23 cellular contexts compared by ENCODE assay signal in genomic region chr12:1842905-1843640, GRCh38. TPM values are rescaled to one million over a fixed set of nuclear protein-coding genes. Genes with fewer than 3 reads are reported as not detected.
A peak's percentile ranks its signal among the peaks of the same experiment; 100 is the strongest.
DNase-seq lines count a peak whose midpoint lies in the region; ATAC-seq, FAIRE-seq and TF ChIP-seq lines count a peak whose summit lies in the region.
"Had no signal": no experiment of that assay in that cellular context is flagged by ENCODE, and none has a peak within 500 bp of the region (broad histone marks: within the 10 kb centered on the region; RNA-seq: fewer than 3 reads in every experiment).

No MANE protein-coding gene starts in this region.

- in situ Hi-C loops in HepG2 (cut with HindIII; ENCODE audit: extremely low pct_ligation_motif_present, low pct_unique_long_range_greater_than_20kb), result no loop called here

- TF ChIP-seq RAD21 in HepG2 (CRISPR knock-in tag; IDR thresholded peaks at IDR 0.05), result no peak

- BruUV-seq in HepG2 (replicated peaks; lab: Mats Ljungman, UMichigan), result no TSS peak

- H3K9me3 ChIP-seq in RWPE2 (ENCODE audit: severe bottlenecking) (no peaks in the 10 kb centered on the region), HepG2 (ENCODE audit: low read length) (no peaks in the 10 kb centered on the region)
- H3K9me3 ChIP-seq: SK-N-SH, thoracic aorta had no signal

- intact Hi-C loops in HepG2 (cut with micrococcal nuclease; ENCODE audit: unreplicated experiment), result loop anchor here (1.0 kb wide), 1 partner anchor 17 kb away; no protein-coding TSS in a partner anchor

- no peaks in the 10 kb centered on the region for H3K9me2 ChIP-seq in GM23338 (ENCODE audit: insufficient read depth)
- H3K9me2 ChIP-seq: SK-N-SH had no signal

- no peak overlapping the region for H3K4me3 ChIP-seq in GM23338
- no peak overlapping the region for H3K4me3 ChIP-seq in RWPE2 (ENCODE audit: severe bottlenecking)
- H3K4me3 ChIP-seq in HepG2 (replicated peaks in 1 of 3; ENCODE audit: insufficient read depth in 1 of 3, low read depth in 2 of 3, low read length in 3 of 3), result no peak overlapping the region
- H3K4me3 ChIP-seq: thoracic aorta had no signal

- H3K79me2 ChIP-seq in GM23338 (replicated peaks; ENCODE audit: insufficient read depth) (no peaks in the 10 kb centered on the region), HepG2 (ENCODE audit: insufficient read depth, low read length) (no peaks in the 10 kb centered on the region)

- ATAC-seq in GM23338 (peak; percentile 10; the same call in 1 of the 3 replicates), RWPE2 (ENCODE audit: low read depth) (no peak), HepG2 (no peak), GM21526 (IDR thresholded peaks at IDR 0.05; ENCODE audit: low FRiP score, unreplicated experiment) (no peak), HG03039 (IDR thresholded peaks at IDR 0.05; ENCODE audit: unreplicated experiment) (no peak)
- no peak for ATAC-seq in stimulated activated memory B cell treated with anti-CD40 and anti-IgM and Interleukin-4, amounts not matched to agents 10 μg/mL and 1 μg/mL and 100 μg/mL, for 72 hours
- ATAC-seq: activated naive CD4-positive, alpha-beta T cell treated with anti-CD3 and anti-CD28 coated beads, Interleukin-2, amount 50 U/mL, for 72 hours had no signal

- peaks cover 50% of the 10 kb centered on the region for H3K4me1 Mint-ChIP-seq in GM23338
- peaks cover 29% of the 10 kb centered on the region for H3K4me1 Mint-ChIP-seq in stimulated activated memory B cell treated with anti-CD40 and anti-IgM and Interleukin-4, amounts not matched to agents 10 μg/mL and 1 μg/mL and 100 μg/mL, for 72 hours
- H3K4me1 Mint-ChIP-seq: CD4-positive, alpha-beta memory T cell had no signal

- H3K9me3 Mint-ChIP-seq in GM23338, result no peaks in the 10 kb centered on the region
- H3K9me3 Mint-ChIP-seq in stimulated activated memory B cell treated with anti-CD40 and anti-IgM and Interleukin-4, amounts not matched to agents 10 μg/mL and 1 μg/mL and 100 μg/mL, for 72 hours, result no peaks in the 10 kb centered on the region
- H3K9me3 Mint-ChIP-seq: activated naive CD4-positive, alpha-beta T cell treated with anti-CD3 and anti-CD28 coated beads, Interleukin-2, amount 50 U/mL, for 72 hours; activated T-helper 1 cell treated with anti-CD3 and anti-CD28 coated beads, Interleukin-12 subunit alpha, Interleukin-12 subunit beta, Interleukin-2, Interleukin-4 antibody, amounts not matched to agents 30 ng/mL and 10 ng/mL and 1 ng/mL, durations not matched to agents 14 hours and 24 hours and 36 hours; CD4-positive, alpha-beta memory T cell had no signal

- H3F3A ChIP-seq in GM23338 (replicated peaks; ENCODE audit: low read depth), result no peaks in the 10 kb centered on the region

- no peak for DNase-seq in GM23338 (ENCODE audit: low spot score)
- DNase-seq in RWPE2 (ENCODE audit: low spot score), result peak; percentile 51
- no peak for DNase-seq in HepG2 (ENCODE audit: low spot score)
- no peak for DNase-seq in amygdala (lab: John Stamatoyannopoulos, UW)
- DNase-seq in CD1c-positive myeloid dendritic cell (ENCODE audit: extremely low spot score), result no peak
- DNase-seq: CD4-positive, alpha-beta memory T cell; EL; kidney glomerular epithelial cell; NCI-H526 treated with DMSO at 0.1 percent for 48 hours; nucleus accumbens; SK-N-SH; stimulated activated CD4-positive, alpha-beta T cell treated with anti-CD3 and anti-CD28 coated beads, Interleukin-4, amount 100 ng/mL, for 1 hour; stimulated activated naive CD4-positive, alpha-beta T cell; T-helper 2 cell had no signal

- H3K4me1 ChIP-seq in GM23338 (ENCODE audit: insufficient read depth), result peaks cover 9% of the 10 kb centered on the region
- H3K4me1 ChIP-seq in RWPE2 (ENCODE audit: insufficient read depth, poor library complexity, severe bottlenecking), result no peaks in the 10 kb centered on the region
- H3K4me1 ChIP-seq in HepG2 (ENCODE audit: insufficient read depth, low read length), result peaks cover 39% of the 10 kb centered on the region

- TF ChIP-seq CTCF in GM23338 (conservative IDR thresholded peaks at IDR 0.05; ENCODE audit: low read depth in 2 of 2) (no peak), RWPE2 (IDR thresholded peaks at IDR 0.05; ENCODE audit: poor library complexity, severe bottlenecking) (no peak), HepG2 (CRISPR knock-in tag; IDR thresholded peaks at IDR 0.05) (no peak)

- H4K20me1 ChIP-seq in GM23338 (replicated peaks; ENCODE audit: insufficient read depth), result no peaks in the 10 kb centered on the region
- no peaks in the 10 kb centered on the region for H4K20me1 ChIP-seq in HepG2 (ENCODE audit: insufficient read depth, low read length)

- POLR2A ChIA-PET in HepG2 (lab: Yijun Ruan, JAX), result no interaction called here

- H3K27ac Mint-ChIP-seq in GM23338, result no peak overlapping the region
- H3K27ac Mint-ChIP-seq in stimulated activated memory B cell treated with anti-CD40 and anti-IgM and Interleukin-4, amounts not matched to agents 10 μg/mL and 1 μg/mL and 100 μg/mL, for 72 hours, result no peak overlapping the region
- H3K27ac Mint-ChIP-seq: activated naive CD4-positive, alpha-beta T cell treated with anti-CD3 and anti-CD28 coated beads, Interleukin-2, amount 50 U/mL, for 72 hours; activated T-helper 1 cell treated with anti-CD3 and anti-CD28 coated beads, Interleukin-12 subunit alpha, Interleukin-12 subunit beta, Interleukin-2, Interleukin-4 antibody, amounts not matched to agents 30 ng/mL and 10 ng/mL and 1 ng/mL, durations not matched to agents 14 hours and 24 hours and 36 hours had no signal

- WGBS in HepG2 (ENCODE audit: low lambda C conversion rate), result 48% methylated on average over 11 of the region's 16 CpGs

- peaks cover 6% of the 10 kb centered on the region for H3K27me3 Mint-ChIP-seq in GM23338 (ENCODE audit: insufficient read depth, low read depth, poor library complexity)
- peaks cover 56% of the 10 kb centered on the region for H3K27me3 Mint-ChIP-seq in stimulated activated memory B cell treated with anti-CD40 and anti-IgM and Interleukin-4, amounts not matched to agents 10 μg/mL and 1 μg/mL and 100 μg/mL, for 72 hours

- H3K9ac ChIP-seq in HepG2 (ENCODE audit: insufficient read depth, low read depth, low read length), result no peak overlapping the region
- H3K9ac ChIP-seq: SK-N-SH had no signal

- TF ChIP-seq POLR2A in HepG2 (IDR thresholded peaks at IDR 0.05; ENCODE audit: insufficient read depth in 1 of 2, low read depth in 2 of 2, low read length in 2 of 2), result no peak

- H2AFZ ChIP-seq in GM23338 (peak overlapping the region; percentile 18; the same call in 1 of the 2 replicates), HepG2 (ENCODE audit: low read length) (no peak overlapping the region)

- H3K36me3 Mint-ChIP-seq in GM23338 (ENCODE audit: low read depth), result no peaks in the 10 kb centered on the region
- H3K36me3 Mint-ChIP-seq in stimulated activated memory B cell treated with anti-CD40 and anti-IgM and Interleukin-4, amounts not matched to agents 10 μg/mL and 1 μg/mL and 100 μg/mL, for 72 hours, result no peaks in the 10 kb centered on the region
- H3K36me3 Mint-ChIP-seq: activated naive CD4-positive, alpha-beta T cell treated with anti-CD3 and anti-CD28 coated beads, Interleukin-2, amount 50 U/mL, for 72 hours; CD4-positive, alpha-beta memory T cell had no signal

- no peak for TF ChIP-seq EP300 in HepG2 (IDR thresholded peaks at IDR 0.05; ENCODE audit: low read depth in 2 of 2, low read length in 2 of 2)
- TF ChIP-seq EP300 in HepG2 (CRISPR knock-in tag; IDR thresholded peaks at IDR 0.05; ENCODE audit: borderline replicate concordance), result no peak

- H3K36me3 ChIP-seq in GM23338 (ENCODE audit: insufficient read depth), result no peaks in the 10 kb centered on the region
- H3K36me3 ChIP-seq in RWPE2 (ENCODE audit: low read depth), result no peaks in the 10 kb centered on the region
- no peaks in the 10 kb centered on the region for H3K36me3 ChIP-seq in HepG2 (replicated peaks in 1 of 2; ENCODE audit: control insufficient read depth in 1 of 2, insufficient read depth in 2 of 2, low read length in 2 of 2)
- H3K36me3 ChIP-seq: thoracic aorta had no signal

- no peak overlapping the region for H3K4me3 Mint-ChIP-seq in GM23338
- peak overlapping the region; percentile 35 for H3K4me3 Mint-ChIP-seq in stimulated activated memory B cell treated with anti-CD40 and anti-IgM and Interleukin-4, amounts not matched to agents 10 μg/mL and 1 μg/mL and 100 μg/mL, for 72 hours
- H3K4me3 Mint-ChIP-seq: activated T-helper 1 cell treated with anti-CD3 and anti-CD28 coated beads, Interleukin-12 subunit alpha, Interleukin-12 subunit beta, Interleukin-2, Interleukin-4 antibody, amounts not matched to agents 30 ng/mL and 10 ng/mL and 1 ng/mL, durations not matched to agents 14 hours and 24 hours and 36 hours; CD4-positive, alpha-beta memory T cell had no signal

- H3K4me2 ChIP-seq in GM23338, result no peak overlapping the region
- no peak overlapping the region for H3K4me2 ChIP-seq in HepG2 (ENCODE audit: low read depth, low read length)
- H3K4me2 ChIP-seq: SK-N-SH had no signal

- no peaks in the 10 kb centered on the region for H3K27me3 ChIP-seq in GM23338 (ENCODE audit: insufficient read depth)
- peaks cover 53% of the 10 kb centered on the region for H3K27me3 ChIP-seq in RWPE2 (ENCODE audit: insufficient read depth, poor library complexity, severe bottlenecking)
- H3K27me3 ChIP-seq in HepG2 (ENCODE audit: control insufficient read depth in 1 of 2, insufficient read depth in 2 of 2, low read length in 2 of 2), result peaks cover 9 to 40% of the 10 kb centered on the region in 2 experiments

- H3K27ac ChIP-seq in GM23338 (ENCODE audit: low read depth) (no peak overlapping the region), RWPE2 (ENCODE audit: poor library complexity, severe bottlenecking) (no peak overlapping the region), HepG2 (ENCODE audit: extremely low read length, insufficient read depth, low read length) (no peak overlapping the region)
- H3K27ac ChIP-seq: RWPE1, thoracic aorta, VCaP had no signal

- no peak for FAIRE-seq in HepG2 (lab: Jason Lieb, UNC)
- FAIRE-seq: HTR-8/SVneo had no signal

- CTCF ChIA-PET in HepG2 (lab: Yijun Ruan, JAX; ENCODE audit: low intra/inter-chr PET ratio, low total read pairs), result no interaction called here

RNA-seq across cellular contexts. Expression of gene LRTM2, which starts 22.7 kb away (rescaled TPM):
- 0.12 TPM in 1 of 2 replicates, not detected in the other for total RNA-seq in GM23338 (2014; rRNA removed; shearing (Covaris generic))
- 0.08 TPM in 1 of 2 replicates, not detected in the other for polyA plus RNA-seq in GM23338 (2016; fragmentation: Nextera tagmentation; extraction: Ambion mirVana)
- total RNA-seq in HepG2 (2016; rRNA removed; fragmentation: Illumina TruSeq; extraction: Trizol), result not detected in 2 replicates
- total RNA-seq in HepG2 (2016; cell fraction: cytosol; rRNA removed; fragmentation: Illumina TruSeq; extraction: Trizol; ENCODE audit: low read depth), result not detected in 2 replicates
- total RNA-seq in HepG2 (2016; cell fraction: insoluble cytoplasmic fraction; rRNA removed; fragmentation: Illumina TruSeq; extraction: Trizol), result not detected in 2 replicates
- total RNA-seq in HepG2 (2016; cell fraction: membrane; rRNA removed; fragmentation: Illumina TruSeq; extraction: Trizol), result not detected in 2 replicates
- not detected in 2 replicates for total RNA-seq in HepG2 (2016; cell fraction: nucleus; rRNA removed; fragmentation: Illumina TruSeq; extraction: Trizol)
- 0.09 and 0.17 TPM in 2 replicates for polyA plus RNA-seq in HepG2 (2011; rRNA removed)
- 0.09 TPM in 2 replicates for polyA plus RNA-seq in HepG2 (2011; cell fraction: cytosol; rRNA removed)
- 0.39 and 0.76 TPM in 2 replicates for polyA plus RNA-seq in HepG2 (2011; cell fraction: nucleus; rRNA removed)
- 0.16 and 0.17 TPM in 2 replicates for polyA plus RNA-seq in HepG2 (2012)
- not detected in 2 replicates for polyA plus RNA-seq in HepG2 (2016; cell fraction: cytosol; fragmentation: Illumina TruSeq; extraction: Trizol; ENCODE audit: low read depth)
- polyA plus RNA-seq in HepG2 (2016; cell fraction: insoluble cytoplasmic fraction; fragmentation: Illumina TruSeq; extraction: Trizol; ENCODE audit: low read depth), result not detected in 2 replicates
- not detected in 2 replicates for polyA plus RNA-seq in HepG2 (2016; cell fraction: membrane; fragmentation: Illumina TruSeq; extraction: Trizol; ENCODE audit: low read depth)
- not detected in 2 replicates for polyA plus RNA-seq in HepG2 (2016; cell fraction: nucleus; fragmentation: Illumina TruSeq; extraction: Trizol; ENCODE audit: insufficient read depth, low read depth)
- polyA minus RNA-seq in HepG2 (2011; rRNA and poly(A)+ RNA removed; ENCODE audit: low replicate concordance), result 0.40 TPM in 1 of 2 replicates, not detected in the other
- polyA minus RNA-seq in HepG2 (2011; cell fraction: cytosol; rRNA and poly(A)+ RNA removed), result not detected in 2 replicates
- polyA minus RNA-seq in HepG2 (2011; cell fraction: nucleus; rRNA and poly(A)+ RNA removed), result not detected in 2 replicates
- total RNA-seq: activated naive CD4-positive, alpha-beta T cell treated with anti-CD3 and anti-CD28 coated beads, Interleukin-2, amount 50 U/mL, for 72 hours; activated T-helper 1 cell treated with anti-CD3 and anti-CD28 coated beads, Interleukin-12 subunit alpha, Interleukin-12 subunit beta, Interleukin-2, Interleukin-4 antibody, amounts not matched to agents 30 ng/mL and 10 ng/mL and 1 ng/mL, durations not matched to agents 14 hours and 24 hours and 36 hours; CD4-positive, alpha-beta memory T cell; thoracic aorta had no signal
- polyA plus RNA-seq: CD4-positive, alpha-beta memory T cell; SK-N-SH had no signal
